In the genomic region with DNA sequence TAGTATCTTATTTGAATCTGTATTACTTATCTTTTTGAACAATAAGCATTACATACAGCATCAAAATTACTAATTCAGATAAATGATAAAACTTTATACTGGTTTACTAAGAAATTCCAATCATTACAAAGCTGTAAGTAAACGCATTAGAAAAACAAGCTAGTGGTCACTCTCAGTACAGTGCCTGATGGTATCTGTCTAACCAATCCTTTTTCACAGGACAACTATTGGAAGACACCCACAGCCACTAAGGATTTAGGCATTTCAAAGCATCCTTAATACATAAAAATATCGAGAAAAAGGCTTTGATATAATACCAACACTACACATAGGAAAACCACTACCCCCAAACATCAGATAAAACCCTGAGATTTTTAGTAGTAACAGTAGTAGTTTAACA, we compare ENCODE assay signal across 1 cellular context.
TF ChIP-seq lines count a peak whose summit lies in the region.

No MANE protein-coding gene starts in this region.

TF ChIP-seq in HCT116, 20 proteins besides CTCF, POLR2A, EP300 and RAD21 (continued from another document):
- TF ChIP-seq, protein P1, sequence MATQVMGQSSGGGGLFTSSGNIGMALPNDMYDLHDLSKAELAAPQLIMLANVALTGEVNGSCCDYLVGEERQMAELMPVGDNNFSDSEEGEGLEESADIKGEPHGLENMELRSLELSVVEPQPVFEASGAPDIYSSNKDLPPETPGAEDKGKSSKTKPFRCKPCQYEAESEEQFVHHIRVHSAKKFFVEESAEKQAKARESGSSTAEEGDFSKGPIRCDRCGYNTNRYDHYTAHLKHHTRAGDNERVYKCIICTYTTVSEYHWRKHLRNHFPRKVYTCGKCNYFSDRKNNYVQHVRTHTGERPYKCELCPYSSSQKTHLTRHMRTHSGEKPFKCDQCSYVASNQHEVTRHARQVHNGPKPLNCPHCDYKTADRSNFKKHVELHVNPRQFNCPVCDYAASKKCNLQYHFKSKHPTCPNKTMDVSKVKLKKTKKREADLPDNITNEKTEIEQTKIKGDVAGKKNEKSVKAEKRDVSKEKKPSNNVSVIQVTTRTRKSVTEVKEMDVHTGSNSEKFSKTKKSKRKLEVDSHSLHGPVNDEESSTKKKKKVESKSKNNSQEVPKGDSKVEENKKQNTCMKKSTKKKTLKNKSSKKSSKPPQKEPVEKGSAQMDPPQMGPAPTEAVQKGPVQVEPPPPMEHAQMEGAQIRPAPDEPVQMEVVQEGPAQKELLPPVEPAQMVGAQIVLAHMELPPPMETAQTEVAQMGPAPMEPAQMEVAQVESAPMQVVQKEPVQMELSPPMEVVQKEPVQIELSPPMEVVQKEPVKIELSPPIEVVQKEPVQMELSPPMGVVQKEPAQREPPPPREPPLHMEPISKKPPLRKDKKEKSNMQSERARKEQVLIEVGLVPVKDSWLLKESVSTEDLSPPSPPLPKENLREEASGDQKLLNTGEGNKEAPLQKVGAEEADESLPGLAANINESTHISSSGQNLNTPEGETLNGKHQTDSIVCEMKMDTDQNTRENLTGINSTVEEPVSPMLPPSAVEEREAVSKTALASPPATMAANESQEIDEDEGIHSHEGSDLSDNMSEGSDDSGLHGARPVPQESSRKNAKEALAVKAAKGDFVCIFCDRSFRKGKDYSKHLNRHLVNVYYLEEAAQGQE (IDR thresholded peaks at IDR 0.05; ENCODE audit: low read depth): no peak
- TF ChIP-seq CEBPB (IDR thresholded peaks at IDR 0.05; ENCODE audit: low read depth): no peak
